In genomic region chr11:33542921-33543320, GRCh38 we compare ENCODE assay signal across 8 cellular contexts.
DNase-seq lines count a peak whose midpoint lies in the region; ATAC-seq and TF ChIP-seq lines count a peak whose summit lies in the region.

No MANE protein-coding gene starts in this region.

- ATAC-seq in lower lobe of right lung = peak; percentile 75 to 83
- no peak for ATAC-seq in HG03097 (IDR thresholded peaks at IDR 0.05; ENCODE audit: low FRiP score, unreplicated experiment)
- no peak for ATAC-seq in GM18873 (IDR thresholded peaks at IDR 0.05; ENCODE audit: low FRiP score, unreplicated experiment)

- H3K9me3 ChIP-seq in colonic mucosa (no peaks in the 10 kb centered on the region), lower lobe of right lung (no peaks in the 10 kb centered on the region), suprapubic skin (no peaks in the 10 kb centered on the region)

- H3K4me3 ChIP-seq in HFF-Myc (replicated peaks; ENCODE audit: low read depth, low read length) = no peak overlapping the region
- H3K4me3 ChIP-seq in colonic mucosa = no peak overlapping the region
- no peak overlapping the region for H3K4me3 ChIP-seq in lower lobe of right lung
- no peak overlapping the region for H3K4me3 ChIP-seq in suprapubic skin

- no peak for TF ChIP-seq EP300 in suprapubic skin (IDR thresholded peaks at IDR 0.05)

- no peak overlapping the region for H3K27ac ChIP-seq in colonic mucosa
- H3K27ac ChIP-seq in lower lobe of right lung = no peak overlapping the region
- no peak overlapping the region for H3K27ac ChIP-seq in suprapubic skin

- DNase-seq in DMS53 treated with DMSO at 0.1 percent for 48 hours (lab: John Stamatoyannopoulos, UW; ENCODE audit: unreplicated experiment) (peak; percentile 4), HFF-Myc (ENCODE audit: extremely low read depth, low read depth) (no peak), T follicular helper cell (ENCODE audit: low read depth) (peak; percentile 16), colonic mucosa (peak; percentile 49), lower lobe of right lung (peak; percentile 58), suprapubic skin (ENCODE audit: low spot score in 2 of 2) (no peak)

- H3K36me3 ChIP-seq in colonic mucosa (no peaks in the 10 kb centered on the region), lower lobe of right lung (no peaks in the 10 kb centered on the region), suprapubic skin (no peaks in the 10 kb centered on the region)

- no peaks in the 10 kb centered on the region for H3K4me1 ChIP-seq in colonic mucosa
- no peaks in the 10 kb centered on the region for H3K4me1 ChIP-seq in lower lobe of right lung
- no peaks in the 10 kb centered on the region for H3K4me1 ChIP-seq in suprapubic skin

- no peak overlapping the region for H3K9ac ChIP-seq in colonic mucosa (ENCODE audit: low read depth in 2 of 2, low read length in 2 of 2)

- H3K27me3 ChIP-seq in colonic mucosa (no peaks in the 10 kb centered on the region), lower lobe of right lung (ENCODE audit: low read depth) (no peaks in the 10 kb centered on the region), suprapubic skin (no peaks in the 10 kb centered on the region)

- TF ChIP-seq POLR2A in suprapubic skin (IDR thresholded peaks at IDR 0.05) = no peak

- intact Hi-C loops in colonic mucosa (cut with DNase I) = loop anchor here (5.0 kb wide), 1 partner anchor 144 kb away; no protein-coding TSS in a partner anchor
- intact Hi-C loops in lower lobe of right lung (cut with DNase I) = no loop called here

- WGBS in suprapubic skin = 64% methylated on average over 7 of the region's 7 CpGs

- TF ChIP-seq CTCF in HFF-Myc (IDR thresholded peaks at IDR 0.05; ENCODE audit: low read depth, low read length, missing control alignments) = peak; percentile 81
- peak; percentile 55 for TF ChIP-seq CTCF in colonic mucosa (IDR thresholded peaks at IDR 0.05)
- TF ChIP-seq CTCF in lower lobe of right lung (IDR thresholded peaks at IDR 0.05) = peak; percentile 66
- peak; percentile 15 to 38 for TF ChIP-seq CTCF in suprapubic skin (IDR thresholded peaks at IDR 0.05)

Comparison
In these comparisons a context has a peak if more than half of its experiments do, and no peak if none do; other contexts are left out.
1. DNase-seq: peak in DMS53 treated with DMSO at 0.1 percent for 48 hours (single experiment), T follicular helper cell (single experiment), colonic mucosa (single experiment) and lower lobe of right lung (single experiment); none in HFF-Myc (single experiment) and suprapubic skin (0 of 2).
2. CTCF ChIP-seq: peak in every context shown above with its lines; median percentile 81 in HFF-Myc; 66 in lower lobe of right lung; 55 in colonic mucosa; 26 in suprapubic skin.
3. ATAC-seq: peak in lower lobe of right lung (2 of 2); none in HG03097 (single experiment) and GM18873 (single experiment).